8 cellular contexts compared by ENCODE assay signal in the genomic region with DNA sequence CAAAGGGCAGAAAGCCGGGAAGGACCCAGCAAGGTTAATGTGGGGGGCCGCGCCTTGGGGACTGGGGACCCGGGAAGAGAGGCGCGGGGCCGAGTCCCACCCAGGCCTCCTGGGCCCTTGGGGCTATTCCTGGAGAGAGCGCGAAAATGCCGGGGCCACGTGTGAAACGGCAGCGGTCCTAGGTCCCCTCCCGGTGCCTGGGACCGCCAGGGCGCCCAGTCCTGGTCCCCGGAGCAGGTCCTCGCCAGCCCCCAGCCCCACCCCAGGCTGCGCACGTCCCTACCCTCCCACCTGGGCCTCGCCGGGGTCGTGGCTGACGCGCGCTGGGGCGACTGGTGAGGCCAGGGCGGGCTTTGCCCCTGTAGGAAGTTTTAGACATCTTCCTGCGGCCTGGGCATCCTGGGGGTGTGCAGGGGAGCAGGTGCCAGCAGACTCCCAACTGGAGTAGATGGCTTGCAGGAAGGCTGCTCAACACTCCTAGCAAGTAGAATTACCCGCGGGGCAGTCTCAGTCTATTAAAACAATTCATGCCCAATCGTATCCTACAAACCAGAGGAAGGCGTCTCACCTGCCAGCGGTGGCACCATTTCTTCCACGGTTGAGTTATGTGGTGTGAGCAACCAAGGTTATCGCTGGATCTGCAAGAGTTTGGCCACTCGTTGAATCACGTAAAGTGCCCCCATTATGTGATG. TPM values are rescaled to one million over a fixed set of nuclear protein-coding genes. Genes with fewer than 3 reads are reported as not detected.
DNase-seq lines count a peak whose midpoint lies in the region; ATAC-seq and TF ChIP-seq lines count a peak whose summit lies in the region.

No MANE protein-coding gene starts in this region.

- CTCF ChIA-PET in activated naive CD4-positive, alpha-beta T cell treated with anti-CD3 and anti-CD28 coated beads for 36 hours (lab: Charles Lee) = no interaction called here

- intact Hi-C loops in activated naive CD4-positive, alpha-beta T cell treated with anti-CD3 and anti-CD28 coated beads for 36 hours (cut with micrococcal nuclease) = loop anchor here (1.0 to 5.0 kb wide), 3 partner anchors 47 to 232 kb away; a partner anchor contains a TSS
- intact Hi-C loops in left ventricle myocardium inferior (cut with micrococcal nuclease) (no loop called here), gastrocnemius medialis (cut with DNase I; ENCODE audit: low total_unique reads) (no loop called here)

- H3K27ac ChIP-seq in left ventricle myocardium inferior (replicated peaks) (peak overlapping the region; percentile 88), gastrocnemius medialis (peak overlapping the region; percentile 67 to 81 (median 74))

- no peaks in the 10 kb centered on the region for H3K36me3 ChIP-seq in left ventricle myocardium inferior
- H3K36me3 ChIP-seq in gastrocnemius medialis = no peaks in the 10 kb centered on the region

- peaks cover 12% of the 10 kb centered on the region for H3K27me3 ChIP-seq in left ventricle myocardium inferior (ENCODE audit: low read depth)
- peaks cover 0 to 9% (median 4%) of the 10 kb centered on the region in 3 donors for H3K27me3 ChIP-seq in gastrocnemius medialis

- H3K4me1 ChIP-seq in left ventricle myocardium inferior = peaks cover 46% of the 10 kb centered on the region
- H3K4me1 ChIP-seq in gastrocnemius medialis = peaks cover 0 to 7% of the 10 kb centered on the region in 2 donors

- no peak for TF ChIP-seq POLR2A in gastrocnemius medialis (IDR thresholded peaks at IDR 0.05)

- ATAC-seq in gastrocnemius medialis (no peak), GM21737 (IDR thresholded peaks at IDR 0.05; ENCODE audit: unreplicated experiment) (no peak)

- in situ Hi-C loops in gastrocnemius medialis (cut with MboI; ENCODE audit: low sequenced_read_pairs in 4 of 4) = no loop called here

- H3K4me1 Mint-ChIP-seq in activated naive CD4-positive, alpha-beta T cell treated with anti-CD3 and anti-CD28 coated beads for 36 hours (ENCODE audit: low read depth) = peaks cover 8% of the 10 kb centered on the region

- no peaks in the 10 kb centered on the region for H3K36me3 Mint-ChIP-seq in activated naive CD4-positive, alpha-beta T cell treated with anti-CD3 and anti-CD28 coated beads for 36 hours (ENCODE audit: low read depth)

- peak overlapping the region; percentile 87 for H3K4me3 Mint-ChIP-seq in activated naive CD4-positive, alpha-beta T cell treated with anti-CD3 and anti-CD28 coated beads for 36 hours

- H3K27ac Mint-ChIP-seq in activated naive CD4-positive, alpha-beta T cell treated with anti-CD3 and anti-CD28 coated beads for 36 hours = no peak overlapping the region

- DNase-seq in GM12864 (ENCODE audit: low read depth) (no peak), HT-29 (ENCODE audit: low spot score) (peak; percentile 55), left ventricle myocardium inferior (no peak), gastrocnemius medialis (no peak), cerebellum (ENCODE audit: low spot score) (no peak), KG1 (lab: John Stamatoyannopoulos, UW) (no peak)
- no peak for DNase-seq in activated naive CD4-positive, alpha-beta T cell treated with anti-CD3 and anti-CD28 coated beads for 36 hours

- TF ChIP-seq CTCF in GM12864 (IDR thresholded peaks at IDR 0.05; ENCODE audit: low read depth, low read length, missing control alignments) (no peak), left ventricle myocardium inferior (IDR thresholded peaks at IDR 0.05; ENCODE audit: borderline replicate concordance) (no peak), gastrocnemius medialis (IDR thresholded peaks at IDR 0.05 in 4 of 5, conservative IDR thresholded peaks at IDR 0.05 in 1 of 5) (no peak)

- H3K9me3 ChIP-seq in left ventricle myocardium inferior (replicated peaks) = peaks cover 12% of the 10 kb centered on the region
- no peaks in the 10 kb centered on the region for H3K9me3 ChIP-seq in gastrocnemius medialis

- H3K4me3 ChIP-seq in GM12864 (ENCODE audit: low read depth, low read length) (peak overlapping the region; percentile 68), left ventricle myocardium inferior (peak overlapping the region; percentile 85), gastrocnemius medialis (peak overlapping the region; percentile 62 to 84 (median 68))

- peaks cover 13% of the 10 kb centered on the region for H3K27me3 Mint-ChIP-seq in activated naive CD4-positive, alpha-beta T cell treated with anti-CD3 and anti-CD28 coated beads for 36 hours (ENCODE audit: low read depth)

- no peaks in the 10 kb centered on the region for H3K9me3 Mint-ChIP-seq in activated naive CD4-positive, alpha-beta T cell treated with anti-CD3 and anti-CD28 coated beads for 36 hours

RNA-seq across cellular contexts. Expression of a gene that starts 0.8 kb away (rescaled TPM):
- 19.8 and 23.8 TPM in 2 replicates for total RNA-seq in HT-29 (2014; rRNA removed; shearing (Covaris generic))
- total RNA-seq in activated naive CD4-positive, alpha-beta T cell treated with anti-CD3 and anti-CD28 coated beads for 36 hours = 1 to 10 TPM; 2.2 to 4.4 TPM
- 3.4 TPM for total RNA-seq in left ventricle myocardium inferior
- 1 to 10 TPM in 3 of 4 donors, under 1 TPM in 1; 0.62 to 4.1 (median 2.6) TPM for total RNA-seq in gastrocnemius medialis
- total RNA-seq in cerebellum = 41.4 TPM
